Comparison of ENCODE assay signal across 8 cellular contexts in the genomic region with DNA sequence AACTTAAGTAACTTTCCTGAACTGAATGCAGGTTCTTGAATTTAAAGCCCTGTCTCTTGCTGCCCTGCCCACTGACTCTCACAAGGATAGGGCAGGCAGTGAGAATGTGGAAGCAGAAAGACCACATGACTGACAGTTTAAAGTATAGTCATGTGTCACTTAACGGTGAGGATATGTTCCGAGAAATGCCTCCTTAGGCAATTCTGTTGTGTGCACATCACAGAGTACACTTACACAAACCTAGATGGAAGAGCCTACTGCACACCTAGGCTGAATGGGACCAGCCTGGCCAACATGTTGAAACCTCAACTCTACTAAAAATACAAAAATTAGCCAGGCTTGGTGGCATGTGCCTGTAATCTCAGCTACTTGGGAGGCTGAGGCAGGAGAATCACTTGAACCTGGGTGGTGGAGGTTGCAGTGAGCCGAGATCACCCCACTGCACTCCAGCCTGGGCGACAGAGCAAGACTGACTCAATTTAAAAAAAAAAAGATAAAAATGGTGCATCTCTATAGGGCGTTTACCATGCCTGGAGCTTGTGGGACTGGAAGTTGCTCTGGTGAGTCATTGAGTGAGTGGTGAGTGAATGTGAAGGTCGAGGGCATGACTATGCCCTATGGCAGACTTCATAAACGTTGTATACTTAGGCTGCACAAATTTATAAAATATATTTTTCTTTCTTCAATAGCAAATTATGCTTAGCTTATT. TPM values are rescaled to one million over a fixed set of nuclear protein-coding genes. Genes with fewer than 3 reads are reported as not detected.
DNase-seq lines count a peak whose midpoint lies in the region; ATAC-seq, FAIRE-seq and TF ChIP-seq lines count a peak whose summit lies in the region.

No MANE protein-coding gene starts in this region.

- no peak overlapping the region for H3K4me3 ChIP-seq in osteoblast (ENCODE audit: insufficient read depth, low read length)

- H2AFZ ChIP-seq in osteoblast (ENCODE audit: low read length) = no peak overlapping the region

- DNase-seq in RCC 7860 (ENCODE audit: low spot score) (peak; percentile 89), dedifferentiated amniotic fluid mesenchymal stem cell (ENCODE audit: extremely low spot score) (peak; percentile 71), osteoblast (ENCODE audit: insufficient read length, low spot score, missing footprints) (peak; percentile 93), HuH-7 (ENCODE audit: low spot score) (no peak)

- no peaks in the 10 kb centered on the region for H3K36me3 ChIP-seq in osteoblast (ENCODE audit: insufficient read depth, low read length)

- no peaks in the 10 kb centered on the region for H3K9me3 ChIP-seq in osteoblast (ENCODE audit: low read depth, low read length)

- peak; percentile 34 for ATAC-seq in GM18502 (IDR thresholded peaks at IDR 0.05; ENCODE audit: poor library complexity, unreplicated experiment)
- no peak for ATAC-seq in HG03571 (IDR thresholded peaks at IDR 0.05; ENCODE audit: unreplicated experiment)
- ATAC-seq in GM18907 (IDR thresholded peaks at IDR 0.05; ENCODE audit: unreplicated experiment) = no peak
- ATAC-seq in GM21825 (IDR thresholded peaks at IDR 0.05; ENCODE audit: unreplicated experiment) = no peak

- peak; percentile 95 for FAIRE-seq in RCC 7860 (lab: Jason Lieb, UNC)

- H4K20me1 ChIP-seq in osteoblast (ENCODE audit: insufficient read depth, low read length) = no peaks in the 10 kb centered on the region

- H3K27me3 ChIP-seq in osteoblast (ENCODE audit: insufficient read depth, low read length) = no peaks in the 10 kb centered on the region

- H3K79me2 ChIP-seq in osteoblast (ENCODE audit: insufficient read depth, low read length) = no peaks in the 10 kb centered on the region

- peaks cover 36% of the 10 kb centered on the region for H3K4me1 ChIP-seq in osteoblast (ENCODE audit: insufficient read depth, low read length)

- no peak for TF ChIP-seq CTCF in osteoblast (IDR thresholded peaks at IDR 0.05; ENCODE audit: extremely low read depth, low read depth, low read length)

- peak overlapping the region; percentile 4 for H3K27ac ChIP-seq in osteoblast (ENCODE audit: low read depth, low read length)

- H3K4me2 ChIP-seq in osteoblast (ENCODE audit: insufficient read depth, low read length) = no peak overlapping the region

RNA-seq across cellular contexts. Expression of a gene that starts 18.9 kb away (rescaled TPM):
- 297 and 305 TPM in 2 replicates for total RNA-seq in osteoblast

RNA-seq across cellular contexts. Expression of a gene that starts 46.8 kb away (rescaled TPM):
- total RNA-seq in osteoblast = 215 and 233 TPM in 2 replicates

RNA-seq across cellular contexts. Expression of a gene that starts 48.2 kb away (rescaled TPM):
- 10.5 and 11.8 TPM in 2 replicates for total RNA-seq in osteoblast
